Comparison of ENCODE assay signal across 1 cellular context in the genomic region with DNA sequence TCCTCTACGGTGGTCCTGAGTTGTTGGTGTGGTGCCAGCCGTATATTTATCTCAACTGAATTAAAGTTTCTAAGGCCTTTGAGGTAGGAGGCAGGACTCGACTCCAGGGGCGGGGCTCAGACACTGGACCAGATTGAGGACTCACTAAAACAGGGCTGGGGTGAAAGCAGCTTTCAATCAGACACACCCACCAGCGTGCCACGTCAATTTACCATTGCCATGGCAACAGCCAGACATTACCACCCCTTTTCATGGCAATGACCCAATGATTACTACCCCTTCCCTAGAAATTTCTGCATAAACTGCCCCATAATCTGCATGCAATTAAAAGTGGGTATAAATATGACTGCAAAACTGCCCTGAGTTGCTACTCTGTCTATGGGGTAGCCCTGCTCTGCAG.
A peak's percentile ranks its signal among the peaks of the same experiment; 100 is the strongest.
TF ChIP-seq lines count a peak whose summit lies in the region.

No MANE protein-coding gene starts in this region.

TF ChIP-seq in GM12878, 131 proteins besides CTCF, POLR2A, EP300 and RAD21:
- TF ChIP-seq, protein P1, sequence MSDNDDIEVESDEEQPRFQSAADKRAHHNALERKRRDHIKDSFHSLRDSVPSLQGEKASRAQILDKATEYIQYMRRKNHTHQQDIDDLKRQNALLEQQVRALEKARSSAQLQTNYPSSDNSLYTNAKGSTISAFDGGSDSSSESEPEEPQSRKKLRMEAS (IDR thresholded peaks at IDR 0.05; ENCODE audit: low read depth, low read length), result no peak
- TF ChIP-seq, protein P2, sequence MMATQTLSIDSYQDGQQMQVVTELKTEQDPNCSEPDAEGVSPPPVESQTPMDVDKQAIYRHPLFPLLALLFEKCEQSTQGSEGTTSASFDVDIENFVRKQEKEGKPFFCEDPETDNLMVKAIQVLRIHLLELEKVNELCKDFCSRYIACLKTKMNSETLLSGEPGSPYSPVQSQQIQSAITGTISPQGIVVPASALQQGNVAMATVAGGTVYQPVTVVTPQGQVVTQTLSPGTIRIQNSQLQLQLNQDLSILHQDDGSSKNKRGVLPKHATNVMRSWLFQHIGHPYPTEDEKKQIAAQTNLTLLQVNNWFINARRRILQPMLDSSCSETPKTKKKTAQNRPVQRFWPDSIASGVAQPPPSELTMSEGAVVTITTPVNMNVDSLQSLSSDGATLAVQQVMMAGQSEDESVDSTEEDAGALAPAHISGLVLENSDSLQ (IDR thresholded peaks at IDR 0.05), result peak; percentile 23; the same call in 1 of the 2 replicates
